8 cellular contexts compared by ENCODE assay signal in the genomic region with DNA sequence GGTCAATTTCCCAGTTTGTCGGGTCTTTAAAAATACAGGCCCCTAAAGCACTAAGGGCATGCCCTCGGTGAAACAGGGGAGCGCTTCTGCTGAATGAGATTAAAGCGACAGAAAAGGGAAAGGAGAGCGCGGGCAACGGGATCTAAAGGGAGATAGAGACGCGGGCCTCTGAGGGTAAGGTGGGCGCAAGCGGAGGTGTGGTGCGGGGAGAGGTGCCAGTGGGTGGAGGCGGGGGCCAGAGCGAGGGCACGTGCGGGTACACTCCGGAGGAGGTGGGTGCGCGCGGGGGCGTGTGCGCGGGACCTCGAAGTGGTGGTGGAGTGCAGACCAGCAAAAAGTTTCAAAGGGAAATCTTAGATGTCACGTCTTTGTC. TPM values are rescaled to one million over a fixed set of nuclear protein-coding genes. Genes with fewer than 3 reads are reported as not detected.
DNase-seq lines count a peak whose midpoint lies in the region; ATAC-seq and TF ChIP-seq lines count a peak whose summit lies in the region.

No MANE protein-coding gene starts in this region.

- ATAC-seq in GM18873 (IDR thresholded peaks at IDR 0.05; ENCODE audit: low FRiP score, unreplicated experiment) (peak; percentile 5), HG02885 (IDR thresholded peaks at IDR 0.05; ENCODE audit: poor library complexity, unreplicated experiment) (peak; percentile 17), SK-N-SH treated with all-trans-retinoic acid at 6 μM for 48 hours (peak; percentile 25)

- peaks cover 13% of the 10 kb centered on the region for H3K27me3 Mint-ChIP-seq in brain

- H3K4me1 Mint-ChIP-seq in brain, result peaks cover 48% of the 10 kb centered on the region

- H3K4me3 Mint-ChIP-seq in brain, result peak overlapping the region; percentile 84 to 96 (median 93)

- H3K36me3 Mint-ChIP-seq in brain, result peaks cover 5% of the 10 kb centered on the region

- no peaks in the 10 kb centered on the region for H3K36me3 ChIP-seq in kidney epithelial cell (ENCODE audit: control insufficient read depth, insufficient read depth, low read length)

- H3K4me3 ChIP-seq in kidney epithelial cell (ENCODE audit: low read depth, low read length), result peak overlapping the region; percentile 70

- DNase-seq in kidney epithelial cell (ENCODE audit: low read depth) (no peak), NCI-H187 treated with DMSO at 0.1 percent for 48 hours (lab: John Stamatoyannopoulos, UW) (no peak), NCI-H187 (lab: John Stamatoyannopoulos, UW) (no peak)
- peak; percentile 15 for DNase-seq in stimulated activated CD8-positive, alpha-beta memory T cell treated with anti-CD3 and anti-CD28 coated beads, Interleukin-12 subunit alpha, Interleukin-12 subunit beta, amount 100 ng/mL, for 4 hours (ENCODE audit: low read depth)

- no peak for TF ChIP-seq CTCF in brain (conservative IDR thresholded peaks at IDR 0.05)
- no peak for TF ChIP-seq CTCF in kidney epithelial cell (IDR thresholded peaks at IDR 0.05; ENCODE audit: insufficient read depth, low read length, poor library complexity, severe bottlenecking)

- no peaks in the 10 kb centered on the region for H3K27me3 ChIP-seq in kidney epithelial cell (ENCODE audit: control insufficient read depth, insufficient read depth, low read length)

- H3K9me3 Mint-ChIP-seq in brain, result no peaks in the 10 kb centered on the region

- H3K27ac Mint-ChIP-seq in brain, result peak overlapping the region; percentile 67 to 94 (median 86)

TF ChIP-seq in SK-N-SH treated with all-trans-retinoic acid at 6 μM for 48 hours, 23 proteins besides CTCF, POLR2A, EP300 and RAD21:
- TF ChIP-seq ZC3H10 (CRISPR knock-in tag; IDR thresholded peaks at IDR 0.05) (no peak), PPARA (CRISPR knock-in tag; IDR thresholded peaks at IDR 0.05; ENCODE audit: borderline replicate concordance) (no peak), SNAI2 (CRISPR knock-in tag; IDR thresholded peaks at IDR 0.05) (no peak), ZFP3 (CRISPR knock-in tag; IDR thresholded peaks at IDR 0.05) (no peak), ISL1 (CRISPR knock-in tag; IDR thresholded peaks at IDR 0.05) (no peak), ZFP30 (CRISPR knock-in tag; IDR thresholded peaks at IDR 0.05) (no peak), ARNTL (CRISPR knock-in tag; IDR thresholded peaks at IDR 0.05; ENCODE audit: borderline replicate concordance, low read depth) (no peak), OSR1 (CRISPR knock-in tag; IDR thresholded peaks at IDR 0.05) (no peak), ZNF8 (CRISPR knock-in tag; IDR thresholded peaks at IDR 0.05) (no peak)
- TF ChIP-seq, protein P1, sequence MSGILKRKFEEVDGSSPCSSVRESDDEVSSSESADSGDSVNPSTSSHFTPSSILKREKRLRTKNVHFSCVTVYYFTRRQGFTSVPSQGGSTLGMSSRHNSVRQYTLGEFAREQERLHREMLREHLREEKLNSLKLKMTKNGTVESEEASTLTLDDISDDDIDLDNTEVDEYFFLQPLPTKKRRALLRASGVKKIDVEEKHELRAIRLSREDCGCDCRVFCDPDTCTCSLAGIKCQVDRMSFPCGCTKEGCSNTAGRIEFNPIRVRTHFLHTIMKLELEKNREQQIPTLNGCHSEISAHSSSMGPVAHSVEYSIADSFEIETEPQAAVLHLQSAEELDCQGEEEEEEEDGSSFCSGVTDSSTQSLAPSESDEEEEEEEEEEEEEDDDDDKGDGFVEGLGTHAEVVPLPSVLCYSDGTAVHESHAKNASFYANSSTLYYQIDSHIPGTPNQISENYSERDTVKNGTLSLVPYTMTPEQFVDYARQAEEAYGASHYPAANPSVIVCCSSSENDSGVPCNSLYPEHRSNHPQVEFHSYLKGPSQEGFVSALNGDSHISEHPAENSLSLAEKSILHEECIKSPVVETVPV (CRISPR knock-in tag; IDR thresholded peaks at IDR 0.05), result no peak
- TF ChIP-seq, protein P2, sequence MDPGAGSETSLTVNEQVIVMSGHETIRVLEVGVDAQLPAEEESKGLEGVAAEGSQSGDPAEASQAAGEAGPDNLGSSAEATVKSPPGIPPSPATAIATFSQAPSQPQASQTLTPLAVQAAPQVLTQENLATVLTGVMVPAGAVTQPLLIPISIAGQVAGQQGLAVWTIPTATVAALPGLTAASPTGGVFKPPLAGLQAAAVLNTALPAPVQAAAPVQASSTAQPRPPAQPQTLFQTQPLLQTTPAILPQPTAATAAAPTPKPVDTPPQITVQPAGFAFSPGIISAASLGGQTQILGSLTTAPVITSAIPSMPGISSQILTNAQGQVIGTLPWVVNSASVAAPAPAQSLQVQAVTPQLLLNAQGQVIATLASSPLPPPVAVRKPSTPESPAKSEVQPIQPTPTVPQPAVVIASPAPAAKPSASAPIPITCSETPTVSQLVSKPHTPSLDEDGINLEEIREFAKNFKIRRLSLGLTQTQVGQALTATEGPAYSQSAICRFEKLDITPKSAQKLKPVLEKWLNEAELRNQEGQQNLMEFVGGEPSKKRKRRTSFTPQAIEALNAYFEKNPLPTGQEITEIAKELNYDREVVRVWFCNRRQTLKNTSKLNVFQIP (CRISPR knock-in tag; IDR thresholded peaks at IDR 0.05; ENCODE audit: borderline replicate concordance, low read depth), result no peak
- TF ChIP-seq, protein P3, sequence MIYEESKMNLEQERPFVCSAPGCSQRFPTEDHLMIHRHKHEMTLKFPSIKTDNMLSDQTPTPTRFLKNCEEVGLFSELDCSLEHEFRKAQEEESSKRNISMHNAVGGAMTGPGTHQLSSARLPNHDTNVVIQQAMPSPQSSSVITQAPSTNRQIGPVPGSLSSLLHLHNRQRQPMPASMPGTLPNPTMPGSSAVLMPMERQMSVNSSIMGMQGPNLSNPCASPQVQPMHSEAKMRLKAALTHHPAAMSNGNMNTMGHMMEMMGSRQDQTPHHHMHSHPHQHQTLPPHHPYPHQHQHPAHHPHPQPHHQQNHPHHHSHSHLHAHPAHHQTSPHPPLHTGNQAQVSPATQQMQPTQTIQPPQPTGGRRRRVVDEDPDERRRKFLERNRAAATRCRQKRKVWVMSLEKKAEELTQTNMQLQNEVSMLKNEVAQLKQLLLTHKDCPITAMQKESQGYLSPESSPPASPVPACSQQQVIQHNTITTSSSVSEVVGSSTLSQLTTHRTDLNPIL (CRISPR knock-in tag; IDR thresholded peaks at IDR 0.05; ENCODE audit: low read depth), result no peak

RNA-seq across cellular contexts. Expression of a gene that starts 0.8 kb away (rescaled TPM):
- 1.6 TPM for polyA plus RNA-seq in brain (ENCODE audit: insufficient read depth, low read depth, low replicate concordance)
- 10.4 and 12.4 TPM in 2 replicates for total RNA-seq in kidney epithelial cell
